In genomic region chr13:110001622-110002275, GRCh38 we compare ENCODE assay signal across 20 cellular contexts.
DNase-seq lines count a peak whose midpoint lies in the region; ATAC-seq, FAIRE-seq and TF ChIP-seq lines count a peak whose summit lies in the region.
"Had no signal": no experiment of that assay in that cellular context is flagged by ENCODE, and none has a peak within 500 bp of the region (broad histone marks: within the 10 kb centered on the region; RNA-seq: fewer than 3 reads in every experiment).

No MANE protein-coding gene starts in this region.

- H4K20me1 ChIP-seq in keratinocyte (ENCODE audit: control insufficient read depth, extremely low read depth, insufficient read depth, low read length) = no peaks in the 10 kb centered on the region

- H3K4me1 Mint-ChIP-seq in Caco-2 (ENCODE audit: low read depth, unreplicated experiment) (peaks cover 43% of the 10 kb centered on the region), chondrocyte (ENCODE audit: low read depth) (peaks cover 45% of the 10 kb centered on the region)
- H3K4me1 Mint-ChIP-seq: naive thymus-derived CD8-positive, alpha-beta T cell had no signal

- no peak for TF ChIP-seq CTCF in Caco-2 (IDR thresholded peaks at IDR 0.05; ENCODE audit: insufficient read depth in 1 of 2, low read depth in 1 of 2, low read length in 1 of 2, severe bottlenecking in 1 of 2, unreplicated experiment in 1 of 2)
- no peak for TF ChIP-seq CTCF in chondrocyte (IDR thresholded peaks at IDR 0.05)
- TF ChIP-seq CTCF in keratinocyte (optimal IDR thresholded peaks at IDR 0.05 in 1 of 3, IDR thresholded peaks at IDR 0.05 in 1 of 3, conservative IDR thresholded peaks at IDR 0.05 in 1 of 3; ENCODE audit: extremely low read depth in 1 of 3, insufficient read depth in 2 of 3, low read length in 3 of 3) = no peak

- H3K27ac Mint-ChIP-seq in Caco-2 (ENCODE audit: unreplicated experiment) (peak overlapping the region; percentile 8), chondrocyte (ENCODE audit: unreplicated experiment) (peak overlapping the region; percentile 93)
- H3K27ac Mint-ChIP-seq: naive thymus-derived CD8-positive, alpha-beta T cell; T-helper 2 cell treated with Interferon-gamma antibody and Interleukin-4, amounts not matched to agents 5 μg/mL and 100 μg/mL, for 36 hours had no signal

- H3K27ac ChIP-seq in keratinocyte (ENCODE audit: control insufficient read depth, insufficient read depth, low read length) = no peak overlapping the region

- dilution Hi-C loops in keratinocyte (cut with MboI; ENCODE audit: extremely low pct_ligation_motif_present, low sequenced_read_pairs) = no loop called here

- no peak for ATAC-seq in GM19328 (IDR thresholded peaks at IDR 0.05; ENCODE audit: unreplicated experiment)
- ATAC-seq: activated CD4-positive, CD25-positive, alpha-beta regulatory T cell treated with anti-CD3 and anti-CD28 coated beads, Interleukin-2, amount 50 U/mL, for 24 hours; naive thymus-derived CD8-positive, alpha-beta T cell had no signal

- DNase-seq in Caco-2 (no peak), RPMI7951 (ENCODE audit: low read depth) (peak; percentile 50), chondrocyte (ENCODE audit: low spot score) (no peak), keratinocyte (ENCODE audit: low read depth, low spot score) (no peak), NCI-H748 (lab: John Stamatoyannopoulos, UW; ENCODE audit: unreplicated experiment) (no peak), NK-92 (lab: John Stamatoyannopoulos, UW; ENCODE audit: unreplicated experiment) (no peak), DMS53 (lab: John Stamatoyannopoulos, UW) (no peak)
- DNase-seq: glutamatergic neuron; MM.1S; naive thymus-derived CD8-positive, alpha-beta T cell; NCI-H1694; SIG-M5; small intestine; stimulated activated CD4-positive, alpha-beta T cell treated with anti-CD3 and anti-CD28 coated beads, Interleukin-4, amount 100 ng/mL, for 4 hours; stimulated activated CD8-positive, alpha-beta memory T cell treated with anti-CD3 and anti-CD28 coated beads, Interleukin-4, amount 100 ng/mL, for 48 hours; substantia nigra had no signal

- H3K9me3 ChIP-seq in Caco-2 (no peaks in the 10 kb centered on the region), keratinocyte (ENCODE audit: control insufficient read depth, low read depth, low read length) (no peaks in the 10 kb centered on the region)

- CTCF ChIA-PET in Caco-2 (lab: Charles Lee) = no interaction called here

- POLR2A ChIA-PET in Caco-2 (lab: Charles Lee) = no interaction called here

- H3K9ac ChIP-seq in keratinocyte (ENCODE audit: control insufficient read depth, extremely low read depth, insufficient read depth, low read length) = no peak overlapping the region

- H3K79me2 ChIP-seq in keratinocyte (ENCODE audit: control insufficient read depth, insufficient read depth, low read length) = no peaks in the 10 kb centered on the region

- peak; percentile 59 for FAIRE-seq in keratinocyte (lab: Jason Lieb, UNC)
- FAIRE-seq: colon, small intestine had no signal

- BruUV-seq in Caco-2 (replicated peaks; lab: Mats Ljungman, UMichigan) = no TSS peak

- H3K4me1 ChIP-seq in Caco-2 (peaks cover 42% of the 10 kb centered on the region), keratinocyte (ENCODE audit: control insufficient read depth, extremely low read depth, insufficient read depth, low read length) (peaks cover 50% of the 10 kb centered on the region)

- no peaks in the 10 kb centered on the region for H3K36me3 Mint-ChIP-seq in Caco-2 (ENCODE audit: insufficient read depth, unreplicated experiment)
- H3K36me3 Mint-ChIP-seq in chondrocyte (ENCODE audit: low read depth) = no peaks in the 10 kb centered on the region
- H3K36me3 Mint-ChIP-seq: naive thymus-derived CD8-positive, alpha-beta T cell had no signal

- H3K4me3 ChIP-seq in Caco-2 (ENCODE audit: low read depth, low read length) (no peak overlapping the region), keratinocyte (ENCODE audit: control insufficient read depth in 2 of 3, extremely low read depth in 1 of 3, insufficient read depth in 2 of 3, low read depth in 1 of 3, low read length in 3 of 3) (no peak overlapping the region)

- H3K36me3 ChIP-seq in Caco-2 (ENCODE audit: control insufficient read depth, insufficient read depth, low read length) = no peaks in the 10 kb centered on the region
- no peaks in the 10 kb centered on the region for H3K36me3 ChIP-seq in keratinocyte (ENCODE audit: control insufficient read depth in 2 of 2, extremely low read depth in 1 of 2, insufficient read depth in 2 of 2, low read length in 2 of 2)

- intact Hi-C loops in Caco-2 (cut with micrococcal nuclease; ENCODE audit: unreplicated experiment) = no loop called here

- no peaks in the 10 kb centered on the region for H3K9me1 ChIP-seq in keratinocyte (ENCODE audit: control insufficient read depth, extremely low read depth, insufficient read depth, low read length)

- peak overlapping the region; percentile 5 for H3K4me2 ChIP-seq in keratinocyte (ENCODE audit: control insufficient read depth, extremely low read depth, insufficient read depth, low read depth, low read length)

- H3K27me3 ChIP-seq in Caco-2 (replicated peaks; ENCODE audit: control insufficient read depth, insufficient read depth, low read length) (no peaks in the 10 kb centered on the region), keratinocyte (ENCODE audit: control insufficient read depth, extremely low read depth, insufficient read depth, low read length) (no peaks in the 10 kb centered on the region)

- H3K9me3 Mint-ChIP-seq in Caco-2 (ENCODE audit: unreplicated experiment) = peaks cover 9% of the 10 kb centered on the region
- H3K9me3 Mint-ChIP-seq in chondrocyte (ENCODE audit: low read depth) = peaks cover 4% of the 10 kb centered on the region
- H3K9me3 Mint-ChIP-seq: T-helper 2 cell treated with Interferon-gamma antibody and Interleukin-4, amounts not matched to agents 5 μg/mL and 100 μg/mL, for 36 hours had no signal

- no peak overlapping the region for H3K4me3 Mint-ChIP-seq in Caco-2 (ENCODE audit: unreplicated experiment)
- H3K4me3 Mint-ChIP-seq in chondrocyte (ENCODE audit: unreplicated experiment) = no peak overlapping the region
- H3K4me3 Mint-ChIP-seq: naive thymus-derived CD8-positive, alpha-beta T cell; T-helper 2 cell treated with Interferon-gamma antibody and Interleukin-4, amounts not matched to agents 5 μg/mL and 100 μg/mL, for 36 hours had no signal

- no peak overlapping the region for H2AFZ ChIP-seq in keratinocyte (ENCODE audit: control insufficient read depth, low read length)

- no peaks in the 10 kb centered on the region for H3K27me3 Mint-ChIP-seq in Caco-2 (ENCODE audit: insufficient read depth, unreplicated experiment)
- no peaks in the 10 kb centered on the region for H3K27me3 Mint-ChIP-seq in chondrocyte (ENCODE audit: low read depth)
